In the genomic region with DNA sequence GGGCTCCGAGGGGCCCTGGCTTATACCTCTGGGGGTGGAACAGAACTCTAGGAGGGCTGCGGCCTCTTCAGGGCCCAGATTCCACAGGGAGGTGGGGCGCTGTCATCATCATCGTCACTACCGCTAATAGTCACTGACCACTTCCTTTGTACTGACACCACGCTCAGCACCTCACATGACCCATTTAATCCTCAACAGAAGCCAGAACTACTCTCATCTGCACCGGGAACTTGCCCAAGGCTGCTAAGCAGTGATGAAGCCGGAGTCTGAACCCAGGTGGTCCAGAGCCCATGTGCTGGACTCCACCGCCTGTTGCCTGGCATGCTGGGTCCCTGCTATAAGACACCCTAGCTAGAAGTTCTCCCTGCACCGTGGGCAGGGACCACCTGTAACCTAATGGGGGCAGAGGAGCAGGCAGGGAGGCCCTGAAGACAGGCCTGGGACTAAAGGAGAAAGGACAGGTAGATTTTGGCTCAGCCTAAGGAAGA, we compare ENCODE assay signal across 8 cellular contexts. TPM values are rescaled to one million over a fixed set of nuclear protein-coding genes. Genes with fewer than 3 reads are reported as not detected.
A peak's percentile ranks its signal among the peaks of the same experiment; 100 is the strongest.
DNase-seq lines count a peak whose midpoint lies in the region; ATAC-seq, FAIRE-seq and TF ChIP-seq lines count a peak whose summit lies in the region.

No MANE protein-coding gene starts in this region.

- H3K4me1 Mint-ChIP-seq in T-helper 2 cell treated with Interferon-gamma antibody and Interleukin-4, amounts not matched to agents 5 μg/mL and 100 μg/mL, for 36 hours (ENCODE audit: low read depth), result peaks cover 26% of the 10 kb centered on the region
- peaks cover 4% of the 10 kb centered on the region for H3K4me1 Mint-ChIP-seq in progenitor cell of endocrine pancreas (ENCODE audit: low read depth)

- no peak for TF ChIP-seq POLR2A in H54 (IDR thresholded peaks at IDR 0.05; ENCODE audit: low read depth, low read length)

- peak; percentile 96 for DNase-seq in H54 (ENCODE audit: insufficient read length, low spot score)
- DNase-seq in T-helper 2 cell treated with Interferon-gamma antibody and Interleukin-4, amounts not matched to agents 5 μg/mL and 100 μg/mL, for 36 hours (ENCODE audit: low spot score), result peak; percentile 22
- DNase-seq in epithelial cell of esophagus (ENCODE audit: low read depth), result peak; percentile 61
- DNase-seq in progenitor cell of endocrine pancreas (ENCODE audit: low spot score, unreplicated experiment), result no peak
- no peak for DNase-seq in middle frontal gyrus (ENCODE audit: extremely low spot score, low spot score)

- peak overlapping the region; percentile 67 for H3K4me3 Mint-ChIP-seq in T-helper 2 cell treated with Interferon-gamma antibody and Interleukin-4, amounts not matched to agents 5 μg/mL and 100 μg/mL, for 36 hours
- H3K4me3 Mint-ChIP-seq in progenitor cell of endocrine pancreas (ENCODE audit: low read depth), result no peak overlapping the region

- H3K4me3 ChIP-seq in epithelial cell of esophagus (ENCODE audit: low read length), result no peak overlapping the region

- peaks cover 38% of the 10 kb centered on the region for H3K36me3 Mint-ChIP-seq in T-helper 2 cell treated with Interferon-gamma antibody and Interleukin-4, amounts not matched to agents 5 μg/mL and 100 μg/mL, for 36 hours (ENCODE audit: low read depth)
- no peaks in the 10 kb centered on the region for H3K36me3 Mint-ChIP-seq in progenitor cell of endocrine pancreas (ENCODE audit: insufficient read depth)

- ATAC-seq in HG03139 (IDR thresholded peaks at IDR 0.05; ENCODE audit: unreplicated experiment) (no peak), HG02970 (IDR thresholded peaks at IDR 0.05; ENCODE audit: low FRiP score, unreplicated experiment) (no peak), GM18867 (IDR thresholded peaks at IDR 0.05; ENCODE audit: unreplicated experiment) (no peak)

- H3K27ac Mint-ChIP-seq in T-helper 2 cell treated with Interferon-gamma antibody and Interleukin-4, amounts not matched to agents 5 μg/mL and 100 μg/mL, for 36 hours, result peak overlapping the region; percentile 84
- H3K27ac Mint-ChIP-seq in progenitor cell of endocrine pancreas, result peak overlapping the region; percentile 30

- TF ChIP-seq CTCF in epithelial cell of esophagus (IDR thresholded peaks at IDR 0.05; ENCODE audit: insufficient read depth, low read depth, low read length, missing control alignments) (no peak), progenitor cell of endocrine pancreas (IDR thresholded peaks at IDR 0.05; ENCODE audit: unreplicated experiment) (no peak)

- no peaks in the 10 kb centered on the region for H3K27me3 Mint-ChIP-seq in T-helper 2 cell treated with Interferon-gamma antibody and Interleukin-4, amounts not matched to agents 5 μg/mL and 100 μg/mL, for 36 hours (ENCODE audit: low read depth)
- H3K27me3 Mint-ChIP-seq in progenitor cell of endocrine pancreas, result no peaks in the 10 kb centered on the region

- FAIRE-seq in H54 (lab: Jason Lieb, UNC), result no peak

- H3K9me3 Mint-ChIP-seq in T-helper 2 cell treated with Interferon-gamma antibody and Interleukin-4, amounts not matched to agents 5 μg/mL and 100 μg/mL, for 36 hours, result no peaks in the 10 kb centered on the region
- no peaks in the 10 kb centered on the region for H3K9me3 Mint-ChIP-seq in progenitor cell of endocrine pancreas (ENCODE audit: low read depth)

RNA-seq across cellular contexts. Expression of a gene that starts 12.0 kb away (rescaled TPM):
- 2.7 and 3.1 TPM in 2 replicates for total RNA-seq in progenitor cell of endocrine pancreas

RNA-seq across cellular contexts. Expression of a gene that starts 22.9 kb away (rescaled TPM):
- 47.9 and 57.7 TPM in 2 replicates for total RNA-seq in progenitor cell of endocrine pancreas

RNA-seq across cellular contexts. Expression of a gene that starts 46.2 kb away (rescaled TPM):
- total RNA-seq in progenitor cell of endocrine pancreas, result 0.42 and 1.0 TPM in 2 replicates

RNA-seq across cellular contexts. Expression of a gene that starts 47.6 kb away (rescaled TPM):
- total RNA-seq in progenitor cell of endocrine pancreas, result 70.0 and 72.8 TPM in 2 replicates

Comparison
In these comparisons a context has a peak if more than half of its experiments do, and no peak if none do; other contexts are left out.
1. DNase-seq: peak in H54 (single experiment), T-helper 2 cell treated with Interferon-gamma antibody and Interleukin-4, amounts not matched to agents 5 μg/mL and 100 μg/mL, for 36 hours (single experiment) and epithelial cell of esophagus (single experiment); none in progenitor cell of endocrine pancreas (single experiment) and middle frontal gyrus (single experiment).